ENCODE assay signal across 8 cellular contexts in genomic region chr10:74825033-74825370, GRCh38. TPM values are rescaled to one million over a fixed set of nuclear protein-coding genes. Genes with fewer than 3 reads are reported as not detected.
A peak's percentile ranks its signal among the peaks of the same experiment; 100 is the strongest.
DNase-seq lines count a peak whose midpoint lies in the region; ATAC-seq, FAIRE-seq and TF ChIP-seq lines count a peak whose summit lies in the region.

No MANE protein-coding gene starts in this region.

- H3K27ac ChIP-seq in adrenal gland: peak overlapping the region in 4 of 5 donors; percentile 15 to 96 (median 70)
- H3K27ac ChIP-seq in iPS DF 6.9 (ENCODE audit: low read length): no peak overlapping the region

- peak; percentile 36 for FAIRE-seq in GM12892 (lab: Jason Lieb, UNC)

- H3K4me1 ChIP-seq in adrenal gland (replicated peaks in 1 of 2) (peaks cover 18 to 34% of the 10 kb centered on the region in 2 donors), iPS DF 6.9 (ENCODE audit: control insufficient read depth, insufficient read depth, low read length) (peaks cover 4% of the 10 kb centered on the region)

- intact Hi-C loops in adrenal gland (cut with DNase I): no loop called here

- TF ChIP-seq POLR2A in GM12892 (IDR thresholded peaks at IDR 0.05; ENCODE audit: low read depth, low read length) (no peak), adrenal gland (IDR thresholded peaks at IDR 0.05) (no peak)

- H3K4me3 ChIP-seq in adrenal gland: peak overlapping the region in 2 of 4 donors; percentile 82 to 98
- peak overlapping the region; percentile 86; the same call in 1 of the 2 replicates for H3K4me3 ChIP-seq in iPS DF 6.9 (ENCODE audit: low read length)
- H3K4me3 ChIP-seq in skeletal muscle cell (ENCODE audit: low read depth, low read length): peak overlapping the region; percentile 86

- H3K27me3 ChIP-seq in adrenal gland: no peaks in the 10 kb centered on the region
- H3K27me3 ChIP-seq in iPS DF 6.9 (ENCODE audit: control insufficient read depth, insufficient read depth, low read length): no peaks in the 10 kb centered on the region

- no peak for TF ChIP-seq CTCF in adrenal gland (IDR thresholded peaks at IDR 0.05)

- no peak for ATAC-seq in HG03571 (IDR thresholded peaks at IDR 0.05; ENCODE audit: unreplicated experiment)
- no peak for ATAC-seq in HG03457 (IDR thresholded peaks at IDR 0.05; ENCODE audit: unreplicated experiment)

- no peaks in the 10 kb centered on the region for H3K9me3 ChIP-seq in adrenal gland (replicated peaks in 1 of 3)
- no peaks in the 10 kb centered on the region for H3K9me3 ChIP-seq in iPS DF 6.9 (ENCODE audit: control insufficient read depth, insufficient read depth, low read length)

- DNase-seq in GM12892 (ENCODE audit: insufficient read length) (peak; percentile 44), NOMO-1 treated with DMSO at 0.1 percent for 48 hours (lab: John Stamatoyannopoulos, UW; ENCODE audit: unreplicated experiment) (peak; percentile 51), adrenal gland (peak; percentile 27 to 66 (median 47)), iPS DF 6.9 (ENCODE audit: low read depth, low spot score) (no peak), skeletal muscle cell (ENCODE audit: low read depth) (no peak), SKM-1 treated with dmso at 0.1 percent for 144 hours (lab: John Stamatoyannopoulos, UW; ENCODE audit: unreplicated experiment) (no peak)

- H3K36me3 ChIP-seq in adrenal gland (replicated peaks in 1 of 2) (no peaks in the 10 kb centered on the region), iPS DF 6.9 (ENCODE audit: control insufficient read depth, insufficient read depth, low read length) (no peaks in the 10 kb centered on the region)

- WGBS in adrenal gland, 4 donors: 0 to 2% (median 0%) methylated on average over 10 to 35 of the region's 35 CpGs; no CpG with 5 or more reads in 1 of the 4 donors
- no CpG with 5 or more reads among the region's 35 CpGs for WGBS in iPS DF 6.9 (ENCODE audit: insufficient coverage, insufficient read length)

RNA-seq across cellular contexts. Expression of gene KAT6B, which starts 1.4 kb away (rescaled TPM):
- polyA plus RNA-seq in GM12892 (2012; ENCODE audit: missing spikeins): 15.1 TPM
- 10 to 100 TPM; 18.6 to 50.2 (median 31.2) TPM for total RNA-seq in adrenal gland
- polyA plus RNA-seq in adrenal gland: 10 to 100 TPM in 2 of 3 donors, 1 to 10 TPM in 1; 6.0 to 15.0 (median 14.6) TPM

Comparison
In these comparisons a context has a peak if more than half of its experiments do, and no peak if none do; other contexts are left out.
1. DNase-seq: peak in GM12892 (single experiment), NOMO-1 treated with DMSO at 0.1 percent for 48 hours (single experiment) and adrenal gland (7 of 7); none in iPS DF 6.9 (single experiment), skeletal muscle cell (single experiment) and SKM-1 treated with dmso at 0.1 percent for 144 hours (single experiment).